In the genomic region with DNA sequence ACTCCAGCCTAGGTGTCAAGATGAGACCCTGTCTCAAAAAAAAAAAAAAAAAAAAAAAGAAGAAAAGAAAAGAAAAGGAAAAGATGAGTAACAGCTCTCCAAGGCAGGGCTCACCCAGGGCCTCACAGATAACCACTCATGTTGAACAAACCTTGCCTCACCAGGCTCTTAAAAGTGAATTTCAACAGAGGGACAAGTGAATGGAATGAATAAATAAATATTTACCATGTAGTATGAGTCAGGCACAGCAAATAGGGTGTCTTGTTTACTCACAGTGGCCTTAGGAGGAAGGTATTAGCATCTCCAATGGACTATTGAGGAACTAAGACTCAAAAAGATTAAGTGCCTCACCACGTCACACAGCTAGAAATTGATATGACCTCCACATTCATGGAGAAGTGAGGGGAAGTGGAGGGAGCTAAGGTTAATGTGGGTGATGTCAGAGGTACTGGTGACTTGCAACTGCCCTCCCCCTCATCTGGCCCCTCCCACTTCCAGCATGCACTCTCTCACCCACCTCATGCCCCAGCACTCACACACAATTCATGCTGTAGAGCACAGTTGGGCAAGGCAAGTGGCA, we compare ENCODE assay signal across 8 cellular contexts.
DNase-seq lines count a peak whose midpoint lies in the region; ATAC-seq and TF ChIP-seq lines count a peak whose summit lies in the region.

No MANE protein-coding gene starts in this region.

- ATAC-seq in IMR-90 (ENCODE audit: low read depth), result peak; percentile 10

- WGBS in IMR-90 (ENCODE audit: extremely low coverage in 2 of 2, insufficient read length in 1 of 2), 2 experiments, result no CpG with 5 or more reads among the region's 1 CpG

- no peak overlapping the region for H2BK15ac ChIP-seq in IMR-90 (ENCODE audit: low read depth, low read length)

- no peak overlapping the region for H3K56ac ChIP-seq in IMR-90 (ENCODE audit: extremely low read depth, insufficient read depth, low read length)

- peaks cover 22% of the 10 kb centered on the region for H3K36me3 Mint-ChIP-seq in T-helper 1 cell treated with Interleukin-12 subunit alpha and Interleukin-12 subunit beta and Interleukin-4 antibody, amounts not matched to agents 30 μg/mL and 1 μg/mL, for 36 hours (ENCODE audit: low read depth)

- TF ChIP-seq RAD21 in IMR-90 (IDR thresholded peaks at IDR 0.05; ENCODE audit: low read length), result no peak

- H2BK5ac ChIP-seq in IMR-90 (ENCODE audit: low read depth, low read length, poor library complexity, severe bottlenecking), result no peak overlapping the region

- no peak overlapping the region for H4K8ac ChIP-seq in IMR-90 (ENCODE audit: low read depth in 2 of 2, low read length in 2 of 2)

- no peak overlapping the region for H2AFZ ChIP-seq in IMR-90 (replicated peaks; ENCODE audit: low read length, poor library complexity)

- H4K91ac ChIP-seq in IMR-90 (ENCODE audit: insufficient read depth, low read depth, low read length), result peak overlapping the region; percentile 5

- H3K4me2 ChIP-seq in IMR-90 (ENCODE audit: low read depth, low read length), result no peak overlapping the region

- H3K27ac Mint-ChIP-seq in T-helper 1 cell treated with Interleukin-12 subunit alpha and Interleukin-12 subunit beta and Interleukin-4 antibody, amounts not matched to agents 30 μg/mL and 1 μg/mL, for 36 hours, result peak overlapping the region; percentile 39

- intact Hi-C loops in IMR-90 (cut with micrococcal nuclease), result no loop called here

- TF ChIP-seq CTCF in IMR-90 (conservative IDR thresholded peaks at IDR 0.05; ENCODE audit: low read depth, low read length) (no peak), Peyer's patch (IDR thresholded peaks at IDR 0.05) (no peak), GM20000 (IDR thresholded peaks at IDR 0.05; ENCODE audit: extremely low read depth, missing control alignments) (no peak)

- H3K9ac ChIP-seq in IMR-90 (ENCODE audit: low read depth, low read length), result no peak overlapping the region

- H3K14ac ChIP-seq in IMR-90 (replicated peaks; ENCODE audit: low read depth, low read length), result no peak overlapping the region

- in situ Hi-C loops in Caki2 (cut with HindIII; ENCODE audit: low pct_unique_long_range_greater_than_20kb, low sequenced_read_pairs), result no loop called here
- in situ Hi-C loops in IMR-90 (cut with MboI; ENCODE audit: low sequenced_read_pairs), result no loop called here

- peak overlapping the region; percentile 31; the same call in 1 of the 2 replicates for H2BK120ac ChIP-seq in IMR-90 (ENCODE audit: low read depth, low read length)

- peak overlapping the region; percentile 51 for H2BK20ac ChIP-seq in IMR-90 (ENCODE audit: low read depth, low read length)

- peaks cover 37% of the 10 kb centered on the region for H3K9me3 Mint-ChIP-seq in T-helper 1 cell treated with Interleukin-12 subunit alpha and Interleukin-12 subunit beta and Interleukin-4 antibody, amounts not matched to agents 30 μg/mL and 1 μg/mL, for 36 hours

- H3K27ac ChIP-seq in IMR-90 (ENCODE audit: insufficient read depth, low read length) (no peak overlapping the region), Peyer's patch (no peak overlapping the region)

- no peak overlapping the region for H3K4me3 Mint-ChIP-seq in T-helper 1 cell treated with Interleukin-12 subunit alpha and Interleukin-12 subunit beta and Interleukin-4 antibody, amounts not matched to agents 30 μg/mL and 1 μg/mL, for 36 hours

- peaks cover 9% of the 10 kb centered on the region for H3K9me3 ChIP-seq in IMR-90 (ENCODE audit: control insufficient read depth, insufficient read depth, low read length)
- H3K9me3 ChIP-seq in Peyer's patch, result peaks cover 0 to 14% (median 0%) of the 10 kb centered on the region in 4 donors

- H3K27me3 ChIP-seq in IMR-90 (ENCODE audit: control insufficient read depth, insufficient read depth, low read length) (peaks cover 4% of the 10 kb centered on the region; the same call in 1 of the 2 replicates), Peyer's patch (no peaks in the 10 kb centered on the region)

- H3K36me3 ChIP-seq in IMR-90 (ENCODE audit: control insufficient read depth, insufficient read depth, low read length) (no peaks in the 10 kb centered on the region), Peyer's patch (no peaks in the 10 kb centered on the region)

- no peak overlapping the region for H4K5ac ChIP-seq in IMR-90 (ENCODE audit: low read depth, low read length)

- H3K4ac ChIP-seq in IMR-90 (ENCODE audit: low read depth, low read length), result peak overlapping the region; percentile 14; the same call in 1 of the 2 replicates

- H3K23ac ChIP-seq in IMR-90 (ENCODE audit: low read depth, low read length), result no peak overlapping the region; the same call in 1 of the 2 replicates

- POLR2A ChIA-PET in IMR-90 (lab: Charles Lee; ENCODE audit: unreplicated experiment), result interaction anchor here (0.6 kb wide), 1 partner anchor 248 kb away, joined by 14 read pairs; no protein-coding TSS in a partner anchor

- CTCF ChIA-PET in IMR-90 (lab: Yijun Ruan, JAX), result no interaction called here

- no peaks in the 10 kb centered on the region for H3K79me1 ChIP-seq in IMR-90 (ENCODE audit: low read depth in 1 of 2, low read length in 2 of 2)

- TF ChIP-seq POLR2A in IMR-90 (IDR thresholded peaks at IDR 0.05; ENCODE audit: low read depth, low read length) (no peak), Peyer's patch (IDR thresholded peaks at IDR 0.05) (no peak)

- H2AK5ac ChIP-seq in IMR-90 (ENCODE audit: low read depth, low read length), result peak overlapping the region; percentile 74

- H2AK9ac ChIP-seq in IMR-90 (replicated peaks; ENCODE audit: low read depth, low read length, poor library complexity), result no peak overlapping the region

- dilution Hi-C loops in IMR-90 (cut with HindIII; ENCODE audit: low sequenced_read_pairs, unreplicated experiment), result no loop called here

- H3K9me1 ChIP-seq in IMR-90 (ENCODE audit: insufficient read depth, low read length), result peaks cover 25% of the 10 kb centered on the region

- H3K4me1 Mint-ChIP-seq in T-helper 1 cell treated with Interleukin-12 subunit alpha and Interleukin-12 subunit beta and Interleukin-4 antibody, amounts not matched to agents 30 μg/mL and 1 μg/mL, for 36 hours (ENCODE audit: low read depth), result peaks cover 73% of the 10 kb centered on the region

- no peaks in the 10 kb centered on the region for H3K27me3 Mint-ChIP-seq in T-helper 1 cell treated with Interleukin-12 subunit alpha and Interleukin-12 subunit beta and Interleukin-4 antibody, amounts not matched to agents 30 μg/mL and 1 μg/mL, for 36 hours (ENCODE audit: low read depth)

- peak; percentile 98 for DNase-seq in Caki2 (ENCODE audit: low read depth)
- peak; percentile 38 for DNase-seq in IMR-90
- peak; percentile 87 for DNase-seq in iris pigment epithelial cell (ENCODE audit: low read depth)
- no peak for DNase-seq in Peyer's patch
- DNase-seq in GM20000 (ENCODE audit: low spot score), result no peak
- no peak for DNase-seq in NCI-H526 (lab: John Stamatoyannopoulos, UW)
- no peak for DNase-seq in NCI-H2081 (lab: John Stamatoyannopoulos, UW)

- peaks cover 27% of the 10 kb centered on the region for H3K4me1 ChIP-seq in IMR-90 (ENCODE audit: control insufficient read depth, insufficient read depth, low read length)
- peaks cover 0 to 44% (median 25%) of the 10 kb centered on the region in 4 donors for H3K4me1 ChIP-seq in Peyer's patch

- no peaks in the 10 kb centered on the region for H4K20me1 ChIP-seq in IMR-90 (ENCODE audit: insufficient read depth, low read length)

- H3K4me3 ChIP-seq in IMR-90 (ENCODE audit: insufficient read depth, low read depth, low read length), result no peak overlapping the region
- no peak overlapping the region for H3K4me3 ChIP-seq in Peyer's patch

- no peak overlapping the region; the same call in 1 of the 2 replicates for H3K18ac ChIP-seq in IMR-90 (ENCODE audit: low read depth, low read length)

- BruUV-seq in IMR-90 (replicated peaks; lab: Mats Ljungman, UMichigan), result no TSS peak

TF ChIP-seq in IMR-90, 13 proteins besides CTCF, POLR2A, EP300 and RAD21:
- TF ChIP-seq, protein P1, sequence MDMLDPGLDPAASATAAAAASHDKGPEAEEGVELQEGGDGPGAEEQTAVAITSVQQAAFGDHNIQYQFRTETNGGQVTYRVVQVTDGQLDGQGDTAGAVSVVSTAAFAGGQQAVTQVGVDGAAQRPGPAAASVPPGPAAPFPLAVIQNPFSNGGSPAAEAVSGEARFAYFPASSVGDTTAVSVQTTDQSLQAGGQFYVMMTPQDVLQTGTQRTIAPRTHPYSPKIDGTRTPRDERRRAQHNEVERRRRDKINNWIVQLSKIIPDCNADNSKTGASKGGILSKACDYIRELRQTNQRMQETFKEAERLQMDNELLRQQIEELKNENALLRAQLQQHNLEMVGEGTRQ (IDR thresholded peaks at IDR 0.05; ENCODE audit: low read depth, low read length), result 0 out of 2 replicates have a peak, but pooled peaks have one; percentile 2
- TF ChIP-seq MAFK (IDR thresholded peaks at IDR 0.05; ENCODE audit: low read depth, low read length) (no peak), BHLHE40 (IDR thresholded peaks at IDR 0.05; ENCODE audit: low read depth, low read length) (peak; percentile 53; the same call in 1 of the 2 replicates), FOS (IDR thresholded peaks at IDR 0.05; ENCODE audit: low read depth, low read length) (no peak), MAZ (IDR thresholded peaks at IDR 0.05; ENCODE audit: borderline replicate concordance, low read depth, low read length) (0 out of 2 replicates have a peak, but pooled peaks have one; percentile 1)
- TF ChIP-seq, protein P2, sequence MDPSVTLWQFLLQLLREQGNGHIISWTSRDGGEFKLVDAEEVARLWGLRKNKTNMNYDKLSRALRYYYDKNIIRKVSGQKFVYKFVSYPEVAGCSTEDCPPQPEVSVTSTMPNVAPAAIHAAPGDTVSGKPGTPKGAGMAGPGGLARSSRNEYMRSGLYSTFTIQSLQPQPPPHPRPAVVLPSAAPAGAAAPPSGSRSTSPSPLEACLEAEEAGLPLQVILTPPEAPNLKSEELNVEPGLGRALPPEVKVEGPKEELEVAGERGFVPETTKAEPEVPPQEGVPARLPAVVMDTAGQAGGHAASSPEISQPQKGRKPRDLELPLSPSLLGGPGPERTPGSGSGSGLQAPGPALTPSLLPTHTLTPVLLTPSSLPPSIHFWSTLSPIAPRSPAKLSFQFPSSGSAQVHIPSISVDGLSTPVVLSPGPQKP (IDR thresholded peaks at IDR 0.05; ENCODE audit: borderline replicate concordance, low read depth, low read length), result no peak

Comparison
In these comparisons a context has a peak if more than half of its experiments do, and no peak if none do; other contexts are left out.
1. DNase-seq: peak in Caki2 (single experiment), IMR-90 (single experiment) and iris pigment epithelial cell (single experiment); none in Peyer's patch (0 of 3), GM20000 (single experiment), NCI-H526 (0 of 2) and NCI-H2081 (0 of 2).